Comparison of ENCODE assay signal across 19 cellular contexts in genomic region chr12:76426160-76426559, GRCh38.
"Had no signal": no experiment of that assay in that cellular context is flagged by ENCODE, and none has a peak within 500 bp of the region (broad histone marks: within the 10 kb centered on the region; RNA-seq: fewer than 3 reads in every experiment).

No MANE protein-coding gene starts in this region.

- H3K27ac ChIP-seq: dorsolateral prefrontal cortex, lower lobe of right lung, parathyroid adenoma, sigmoid colon, skin epidermis, spleen, thoracic aorta, tibial nerve, upper lobe of left lung had no signal

- DNase-seq: dorsolateral prefrontal cortex; effector CD4-positive, alpha-beta T cell; hypothalamus; immature natural killer cell; islet precursor cell; kidney glomerular epithelial cell; left ventricle myocardium superior; lower lobe of right lung; naive B cell; sigmoid colon; spleen; stimulated activated CD4-positive, alpha-beta T cell treated with anti-CD3 and anti-CD28 coated beads, Interleukin-2, amount 100 ng/mL, for 48 hours; stimulated activated naive B cell treated with anti-CD40 and anti-IgM and Interleukin-4, amounts not matched to agents 10 μg/mL and 1 μg/mL and 100 μg/mL, for 72 hours; upper lobe of left lung had no signal

- ATAC-seq: left ventricle myocardium superior; lower lobe of right lung; natural killer cell treated with Interleukin-12 subunit alpha and Interleukin-12 subunit beta and Interleukin-15 and Interleukin-18, amount 100 ng/mL, for 72 hours; stimulated activated naive B cell treated with anti-CD40 and anti-IgM and Interleukin-4, amounts not matched to agents 10 μg/mL and 1 μg/mL and 100 μg/mL, for 72 hours had no signal
